Comparison of ENCODE assay signal across 1 cellular context in the genomic region with DNA sequence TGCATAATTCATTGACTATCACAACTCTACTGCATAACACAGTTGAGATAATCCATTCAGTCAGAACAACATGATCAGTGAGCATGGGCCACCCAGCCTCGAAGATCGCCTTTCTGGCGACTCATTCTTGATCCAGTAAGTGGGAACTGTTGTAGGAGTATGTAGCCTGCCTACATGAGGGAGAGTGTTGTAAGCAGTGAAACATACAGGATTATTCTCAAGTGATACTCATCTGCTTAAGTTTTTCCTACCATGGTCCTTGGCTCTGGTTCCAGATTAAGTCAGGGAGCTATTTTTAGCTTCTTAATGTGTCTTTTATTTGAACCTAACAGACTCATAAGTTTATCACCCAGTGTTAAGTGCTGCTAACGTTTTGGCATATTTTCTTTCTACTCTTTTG.
TF ChIP-seq lines count a peak whose summit lies in the region.

No MANE protein-coding gene starts in this region.

TF ChIP-seq in IMR-90, 13 proteins besides CTCF, POLR2A, EP300 and RAD21 (continued from another document):
- TF ChIP-seq FOS (IDR thresholded peaks at IDR 0.05; ENCODE audit: low read depth, low read length) (no peak), RFX5 (IDR thresholded peaks at IDR 0.05; ENCODE audit: low read depth, low read length) (no peak)
TF ChIP-seq in IMR-90: peak in this region for 1.
